In the genomic region with DNA sequence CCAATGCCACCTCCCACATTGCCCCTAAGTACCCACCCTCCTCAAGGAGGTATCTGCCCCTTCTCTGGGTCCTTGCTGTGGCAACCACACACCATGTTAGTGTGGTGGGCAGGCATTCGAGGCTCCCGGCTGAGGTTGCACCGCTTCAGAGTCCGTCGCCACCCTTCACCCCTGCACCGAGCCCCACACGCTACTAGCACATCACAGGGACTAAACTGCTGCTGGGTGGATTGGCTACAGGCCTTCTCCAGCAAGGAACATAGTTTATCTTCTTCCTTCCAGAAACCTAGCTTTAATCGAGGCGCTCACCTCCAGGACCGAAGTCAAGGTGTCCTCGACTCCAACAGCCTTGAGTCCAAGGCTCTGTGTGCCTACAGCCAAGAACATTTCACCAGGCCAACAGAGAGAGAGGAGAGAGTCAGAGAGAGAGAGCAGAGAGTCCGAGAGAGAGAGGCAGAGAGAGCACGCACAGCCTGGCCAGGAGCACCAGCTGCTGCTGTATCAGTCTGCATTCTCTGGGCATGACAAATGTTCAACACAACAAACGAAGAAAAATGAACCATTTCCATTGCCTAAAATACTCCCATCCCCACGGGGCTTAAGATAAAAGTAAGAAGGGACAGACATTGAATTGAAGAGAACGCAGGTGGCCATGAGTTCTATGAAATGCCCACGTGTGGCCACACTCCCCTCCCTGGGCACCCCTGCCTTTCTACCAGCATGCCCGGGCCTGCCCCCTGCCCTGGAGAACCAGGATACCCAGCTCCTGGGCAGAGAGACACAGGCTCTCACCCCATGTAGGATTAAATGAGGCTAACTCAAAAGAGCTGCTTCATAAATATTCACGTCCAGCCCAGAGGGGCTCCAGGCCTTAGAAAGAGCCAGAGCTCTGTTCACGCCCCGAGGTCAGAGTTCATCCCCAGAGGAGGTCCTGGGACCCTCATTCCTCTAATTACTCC, we compare ENCODE assay signal across 25 cellular contexts.
A peak's percentile ranks its signal among the peaks of the same experiment; 100 is the strongest.
DNase-seq lines count a peak whose midpoint lies in the region; ATAC-seq, FAIRE-seq and TF ChIP-seq lines count a peak whose summit lies in the region.
"Had no signal": no experiment of that assay in that cellular context is flagged by ENCODE, and none has a peak within 500 bp of the region (broad histone marks: within the 10 kb centered on the region; RNA-seq: fewer than 3 reads in every experiment).

No MANE protein-coding gene starts in this region.

- peaks cover 11% of the 10 kb centered on the region for H3K4me1 Mint-ChIP-seq in GM23338
- peaks cover 21% of the 10 kb centered on the region for H3K4me1 Mint-ChIP-seq in progenitor cell of endocrine pancreas (ENCODE audit: low read depth)

- no peaks in the 10 kb centered on the region for H3K36me3 ChIP-seq in GM23338 (ENCODE audit: insufficient read depth)
- H3K36me3 ChIP-seq: left ventricle myocardium inferior, thoracic aorta had no signal

- peak; percentile 44 for DNase-seq in AG08396 (ENCODE audit: low spot score)
- no peak for DNase-seq in GM23338 (ENCODE audit: low spot score)
- DNase-seq in astrocyte of the hippocampus (ENCODE audit: low read depth, low spot score), result peak; percentile 28
- DNase-seq in foreskin fibroblast, result peak; percentile 12 to 15
- DNase-seq in progenitor cell of endocrine pancreas (ENCODE audit: low spot score, unreplicated experiment), result no peak
- DNase-seq in GM12891 (ENCODE audit: insufficient read length, low spot score), result no peak
- no peak for DNase-seq in stimulated activated CD4-positive, alpha-beta T cell treated with anti-CD3 and anti-CD28 coated beads, Interleukin-4, amount 100 ng/mL, for 1 hour
- DNase-seq: activated CD4-positive, alpha-beta T cell treated with anti-CD3 and anti-CD28 coated beads, Interleukin-2, amount 50 U/mL, for 48 hours; activated effector memory CD4-positive, alpha-beta T cell treated with Interleukin-2 at 50 U/mL for 16 hours; DMS79; foreskin keratinocyte; KBM-7; left ventricle myocardium inferior; midbrain; NCI-H1048; NCI-H2029 treated with DMSO at 0.1 percent for 48 hours; NCI-H526; stimulated activated CD4-positive, alpha-beta T cell treated with anti-CD3 and anti-CD28 coated beads, Interleukin-2, amount 100 ng/mL, for 48 hours; stimulated activated naive CD4-positive, alpha-beta T cell treated with Interleukin-2 at 50 U/mL for 16 hours; T-helper 2 cell had no signal

- H3K79me2 ChIP-seq in GM23338 (replicated peaks; ENCODE audit: insufficient read depth), result no peaks in the 10 kb centered on the region
- H3K79me2 ChIP-seq: hepatocyte had no signal

- peaks cover 4% of the 10 kb centered on the region; the same call in 2 of the 3 replicates for H3K36me3 Mint-ChIP-seq in GM23338 (ENCODE audit: low read depth)
- H3K36me3 Mint-ChIP-seq in progenitor cell of endocrine pancreas (ENCODE audit: insufficient read depth), result peaks cover 2% of the 10 kb centered on the region

- H3K27ac Mint-ChIP-seq in GM23338 (0 out of 2 replicates have a peak overlapping the region, but pooled peaks have one; percentile 6), progenitor cell of endocrine pancreas (no peak overlapping the region)

- no peak overlapping the region for H3K27ac ChIP-seq in GM23338 (ENCODE audit: low read depth)
- H3K27ac ChIP-seq: foreskin keratinocyte, hepatocyte, left ventricle myocardium inferior, thoracic aorta, VCaP had no signal

- no peak for TF ChIP-seq POLR2A in GM12891 (IDR thresholded peaks at IDR 0.05; ENCODE audit: low read depth, low read length)

- H3K4me1 ChIP-seq in GM23338 (ENCODE audit: insufficient read depth), result no peaks in the 10 kb centered on the region
- H3K4me1 ChIP-seq: foreskin keratinocyte, left ventricle myocardium inferior had no signal

- no peaks in the 10 kb centered on the region for H3K9me2 ChIP-seq in GM23338 (ENCODE audit: insufficient read depth)

- H3K9me3 Mint-ChIP-seq in GM23338, result peaks cover 6% of the 10 kb centered on the region
- H3K9me3 Mint-ChIP-seq in progenitor cell of endocrine pancreas (ENCODE audit: low read depth), result peaks cover 4% of the 10 kb centered on the region

- no peaks in the 10 kb centered on the region for H3K27me3 ChIP-seq in GM23338 (ENCODE audit: insufficient read depth)
- H3K27me3 ChIP-seq: hepatocyte had no signal

- no peak for FAIRE-seq in GM12891 (lab: Jason Lieb, UNC)
- FAIRE-seq: GM12878 had no signal

- no peak overlapping the region for H3K4me3 Mint-ChIP-seq in GM23338
- H3K4me3 Mint-ChIP-seq in progenitor cell of endocrine pancreas (ENCODE audit: low read depth), result no peak overlapping the region

- no peak overlapping the region for H2AFZ ChIP-seq in GM23338
- H2AFZ ChIP-seq: hepatocyte had no signal

- H3K27me3 Mint-ChIP-seq in GM23338 (ENCODE audit: insufficient read depth, low read depth, poor library complexity) (peaks cover 15% of the 10 kb centered on the region), progenitor cell of endocrine pancreas (peaks cover 24% of the 10 kb centered on the region)

- H4K20me1 ChIP-seq in GM23338 (replicated peaks; ENCODE audit: insufficient read depth), result no peaks in the 10 kb centered on the region

- no peaks in the 10 kb centered on the region for H3F3A ChIP-seq in GM23338 (replicated peaks; ENCODE audit: low read depth)

- peak; percentile 63 for ATAC-seq in GM23338
- ATAC-seq in HG03469 (IDR thresholded peaks at IDR 0.05; ENCODE audit: unreplicated experiment), result no peak
- ATAC-seq: foreskin keratinocyte, GM12878 had no signal

- no peak overlapping the region for H3K4me2 ChIP-seq in GM23338
- H3K4me2 ChIP-seq: hepatocyte had no signal

- H3K4me3 ChIP-seq in GM23338, result no peak overlapping the region
- no peak overlapping the region for H3K4me3 ChIP-seq in foreskin fibroblast (ENCODE audit: low read depth in 1 of 2, low read length in 2 of 2)
- H3K4me3 ChIP-seq: GM12878, hepatocyte, left ventricle myocardium inferior, thoracic aorta had no signal

- TF ChIP-seq CTCF in GM23338 (conservative IDR thresholded peaks at IDR 0.05; ENCODE audit: low read depth in 2 of 2), result no peak
- no peak for TF ChIP-seq CTCF in foreskin fibroblast (IDR thresholded peaks at IDR 0.05; ENCODE audit: low read depth, low read length)
- TF ChIP-seq CTCF in progenitor cell of endocrine pancreas (IDR thresholded peaks at IDR 0.05; ENCODE audit: unreplicated experiment), result no peak

TF ChIP-seq in GM23338, 12 proteins besides CTCF, POLR2A, EP300 and RAD21 (continues in another document):
- TF ChIP-seq ETS1 (IDR thresholded peaks at IDR 0.05) (no peak), EZH2phosphoT487 (IDR thresholded peaks at IDR 0.05; ENCODE audit: unreplicated experiment) (no peak)

TF ChIP-seq in GM12891, 5 proteins besides CTCF, POLR2A, EP300 and RAD21:
- no peak for TF ChIP-seq SPI1 (IDR thresholded peaks at IDR 0.05; ENCODE audit: low read depth, low read length)
- no peak for TF ChIP-seq POLR2AphosphoS5 (IDR thresholded peaks at IDR 0.05; ENCODE audit: low read depth, low read length)
- TF ChIP-seq POU2F2 (IDR thresholded peaks at IDR 0.05; ENCODE audit: low read depth, low read length), result no peak
- no peak for TF ChIP-seq PAX5 (IDR thresholded peaks at IDR 0.05; ENCODE audit: insufficient read depth, low read length, severe bottlenecking)
- no peak for TF ChIP-seq TAF1 (IDR thresholded peaks at IDR 0.05; ENCODE audit: low read depth, low read length)

Comparison
In these comparisons a context has a peak if more than half of its experiments do, and no peak if none do; other contexts are left out.
1. DNase-seq: peak in AG08396 (single experiment), astrocyte of the hippocampus (single experiment) and foreskin fibroblast (2 of 2); none in GM23338 (single experiment), progenitor cell of endocrine pancreas (single experiment), GM12891 (single experiment) and stimulated activated CD4-positive, alpha-beta T cell treated with anti-CD3 and anti-CD28 coated beads, Interleukin-4, amount 100 ng/mL, for 1 hour (single experiment).